In genomic region chr14:23324993-23325392, GRCh38 we compare ENCODE assay signal across 28 cellular contexts. TPM values are rescaled to one million over a fixed set of nuclear protein-coding genes. Genes with fewer than 3 reads are reported as not detected.
"Had no signal": no experiment of that assay in that cellular context is flagged by ENCODE, and none has a peak within 500 bp of the region (broad histone marks: within the 10 kb centered on the region; RNA-seq: fewer than 3 reads in every experiment).

No MANE protein-coding gene starts in this region.

- H3K27ac ChIP-seq: colonic mucosa, gastroesophageal sphincter, skin epidermis, upper lobe of left lung, vagina had no signal

- H3K27me3 Mint-ChIP-seq: activated CD4-positive, alpha-beta memory T cell treated with anti-CD3 and anti-CD28 coated beads, Interleukin-2, amount 10 ng/mL, durations not matched to agents 7 days and 5 days; activated CD4-positive, alpha-beta T cell treated with anti-CD3 and anti-CD28 coated beads, Interleukin-2, amount 10 ng/mL, durations not matched to agents 7 days and 5 days; activated T-helper 17 cell treated with anti-CD3 and anti-CD28 coated beads, Interleukin-2, amount 50 U/mL, for 72 hours; naive thymus-derived CD4-positive, alpha-beta T cell; stimulated activated naive CD8-positive, alpha-beta T cell treated with anti-CD3 and anti-CD28 coated beads, Interleukin-15, Interleukin-2, amounts not matched to agents 100 ng/mL and 50 ng/mL, for 24 hours had no signal

- DNase-seq: activated CD4-positive, alpha-beta memory T cell treated with anti-CD3 and anti-CD28 coated beads, Interleukin-2, amount 10 ng/mL, durations not matched to agents 7 days and 5 days; activated CD4-positive, alpha-beta T cell treated with anti-CD3 and anti-CD28 coated beads for 1 hour; activated CD4-positive, alpha-beta T cell treated with anti-CD3 and anti-CD28 coated beads, Interleukin-2, amount 10 ng/mL, durations not matched to agents 7 days and 5 days; activated gamma-delta T cell treated with Interleukin-2 at 50 U/mL for 16 hours; anterior cingulate cortex; cerebellar nuclear complex; colonic mucosa; dorsolateral prefrontal cortex; effector memory CD4-positive, alpha-beta T cell; hypothalamus; immature natural killer cell; kidney; left colon; midbrain; naive thymus-derived CD4-positive, alpha-beta T cell; stimulated activated CD4-positive, alpha-beta T cell treated with anti-CD3 and anti-CD28 coated beads, Interleukin-12 subunit alpha, Interleukin-12 subunit beta, amount 100 ng/mL, for 4 hours; stimulated activated CD4-positive, alpha-beta T cell treated with anti-CD3 and anti-CD28 coated beads, Interleukin-4, amount 100 ng/mL, for 1 hour; SW 1271; T1000; upper lobe of left lung had no signal

- H3K4me1 ChIP-seq: colonic mucosa had no signal

- H3K4me3 ChIP-seq: colonic mucosa, dorsolateral prefrontal cortex, gastroesophageal sphincter, skin epidermis, upper lobe of left lung, vagina had no signal

- H3K4me3 Mint-ChIP-seq: activated CD4-positive, alpha-beta memory T cell treated with anti-CD3 and anti-CD28 coated beads, Interleukin-2, amount 10 ng/mL, durations not matched to agents 7 days and 5 days; activated CD4-positive, alpha-beta T cell treated with anti-CD3 and anti-CD28 coated beads, Interleukin-2, amount 10 ng/mL, durations not matched to agents 7 days and 5 days; activated T-helper 17 cell treated with anti-CD3 and anti-CD28 coated beads, Interleukin-2, amount 50 U/mL, for 72 hours; immature natural killer cell; stimulated activated naive CD8-positive, alpha-beta T cell treated with anti-CD3 and anti-CD28 coated beads, Interleukin-15, Interleukin-2, amounts not matched to agents 100 ng/mL and 50 ng/mL, for 24 hours; T-helper 1 cell treated with Interleukin-12 subunit alpha and Interleukin-12 subunit beta and Interleukin-4 antibody, amounts not matched to agents 30 μg/mL and 1 μg/mL, for 36 hours had no signal

- H3K9me3 ChIP-seq: colonic mucosa, gastroesophageal sphincter, upper lobe of left lung, vagina had no signal

- H3K27me3 ChIP-seq: colonic mucosa, dorsolateral prefrontal cortex, gastroesophageal sphincter, upper lobe of left lung, vagina had no signal

- H3K27ac Mint-ChIP-seq: activated CD4-positive, alpha-beta memory T cell treated with anti-CD3 and anti-CD28 coated beads, Interleukin-2, amount 10 ng/mL, durations not matched to agents 7 days and 5 days; activated CD4-positive, alpha-beta T cell treated with anti-CD3 and anti-CD28 coated beads, Interleukin-2, amount 10 ng/mL, durations not matched to agents 7 days and 5 days; activated naive CD4-positive, alpha-beta T cell treated with anti-CD3 and anti-CD28 coated beads, Interleukin-2, amount 50 U/mL, for 72 hours; activated T-helper 17 cell treated with anti-CD3 and anti-CD28 coated beads, Interleukin-2, amount 50 U/mL, for 72 hours; naive thymus-derived CD4-positive, alpha-beta T cell; stimulated activated naive CD8-positive, alpha-beta T cell treated with anti-CD3 and anti-CD28 coated beads, Interleukin-15, Interleukin-2, amounts not matched to agents 100 ng/mL and 50 ng/mL, for 24 hours; T-helper 1 cell treated with Interleukin-12 subunit alpha and Interleukin-12 subunit beta and Interleukin-4 antibody, amounts not matched to agents 30 μg/mL and 1 μg/mL, for 36 hours had no signal

- H3K9me3 Mint-ChIP-seq: activated T-helper 17 cell treated with anti-CD3 and anti-CD28 coated beads, Interleukin-2, amount 50 U/mL, for 72 hours; immature natural killer cell; stimulated activated naive CD8-positive, alpha-beta T cell treated with anti-CD3 and anti-CD28 coated beads, Interleukin-15, Interleukin-2, amounts not matched to agents 100 ng/mL and 50 ng/mL, for 24 hours had no signal

- ATAC-seq: activated naive CD4-positive, alpha-beta T cell treated with anti-CD3 and anti-CD28 coated beads, Interleukin-2, amount 50 U/mL, for 72 hours; activated T-helper 17 cell treated with anti-CD3 and anti-CD28 coated beads, Interleukin-2, amount 50 U/mL, for 72 hours; gastroesophageal sphincter; left colon; naive thymus-derived CD4-positive, alpha-beta T cell; sciatic nerve had no signal

RNA-seq across cellular contexts. Expression of gene BCL2L2, which starts 18.4 kb away (rescaled TPM):
- polyA plus RNA-seq: naive thymus-derived CD4-positive, alpha-beta T cell had no signal
